ENCODE assay signal across 9 cellular contexts in genomic region chr15:96334705-96335428, GRCh38. TPM values are rescaled to one million over a fixed set of nuclear protein-coding genes. Genes with fewer than 3 reads are reported as not detected.
DNase-seq lines count a peak whose midpoint lies in the region; ATAC-seq and TF ChIP-seq lines count a peak whose summit lies in the region.
"Had no signal": no experiment of that assay in that cellular context is flagged by ENCODE, and none has a peak within 500 bp of the region (broad histone marks: within the 10 kb centered on the region; RNA-seq: fewer than 3 reads in every experiment).

No MANE protein-coding gene starts in this region.

- peaks cover 64% of the 10 kb centered on the region for H3K36me3 ChIP-seq in MG63

- peaks cover 4% of the 10 kb centered on the region for H3K4me1 Mint-ChIP-seq in osteocyte (ENCODE audit: unreplicated experiment)
- peaks cover 11 to 26% (median 17%) of the 10 kb centered on the region in 4 donors for H3K4me1 Mint-ChIP-seq in naive thymus-derived CD8-positive, alpha-beta T cell

- DNase-seq in AG04449 (ENCODE audit: low read depth, low spot score): no peak
- DNase-seq in MG63: no peak
- no peak for DNase-seq in epithelial cell of proximal tubule (ENCODE audit: low read depth)
- no peak for DNase-seq in osteocyte (ENCODE audit: extremely low spot score, unreplicated experiment)
- no peak for DNase-seq in naive thymus-derived CD8-positive, alpha-beta T cell
- DNase-seq in NCI-H748 treated with DMSO at 0.1 percent for 48 hours (lab: John Stamatoyannopoulos, UW): no peak
- DNase-seq in NCI-H2081 treated with DMSO at 0.1 percent for 48 hours (lab: John Stamatoyannopoulos, UW): no peak

- no peaks in the 10 kb centered on the region for H3K27me3 ChIP-seq in MG63

- H3K27ac Mint-ChIP-seq in osteocyte (ENCODE audit: unreplicated experiment): peak overlapping the region; percentile 96
- no peak overlapping the region for H3K27ac Mint-ChIP-seq in naive thymus-derived CD8-positive, alpha-beta T cell
- H3K27ac Mint-ChIP-seq: memory B cell had no signal

- no peaks in the 10 kb centered on the region for H3K9me3 ChIP-seq in MG63

- TF ChIP-seq CTCF in AG04449 (IDR thresholded peaks at IDR 0.05; ENCODE audit: insufficient read depth, low read length, missing control alignments) (no peak), epithelial cell of proximal tubule (conservative IDR thresholded peaks at IDR 0.05; ENCODE audit: low read depth, low read length) (no peak), osteocyte (IDR thresholded peaks at IDR 0.05) (no peak)

- H3K4me3 Mint-ChIP-seq in osteocyte (ENCODE audit: unreplicated experiment): peak overlapping the region; percentile 99
- peak overlapping the region in 4 of 10 donors; percentile 2 to 18 (median 10) for H3K4me3 Mint-ChIP-seq in naive thymus-derived CD8-positive, alpha-beta T cell
- H3K4me3 Mint-ChIP-seq: memory B cell had no signal

- H3K27me3 Mint-ChIP-seq in osteocyte (ENCODE audit: unreplicated experiment): no peaks in the 10 kb centered on the region
- H3K27me3 Mint-ChIP-seq in naive thymus-derived CD8-positive, alpha-beta T cell: peaks cover 37 to 85% (median 67%) of the 10 kb centered on the region in 5 donors

- POLR2A ChIA-PET in AG04449 (lab: Yijun Ruan, JAX): interaction anchor here (1.1 to 1.3 kb wide), 3 partner anchors 9 to 1068 kb away, joined by 3 read pairs; no protein-coding TSS in a partner anchor
- POLR2A ChIA-PET in naive thymus-derived CD8-positive, alpha-beta T cell (lab: Charles Lee): no interaction called here

- H3K36me3 Mint-ChIP-seq in osteocyte (ENCODE audit: unreplicated experiment): peaks cover 81% of the 10 kb centered on the region
- peaks cover 7 to 25% (median 11%) of the 10 kb centered on the region in 3 donors for H3K36me3 Mint-ChIP-seq in naive thymus-derived CD8-positive, alpha-beta T cell

- CTCF ChIA-PET in AG04449 (lab: Yijun Ruan, JAX): interaction anchor here (1.0 to 4.5 kb wide), 6 partner anchors 8 to 1030 kb away, joined by 3 to 45 read pairs (median 14); no protein-coding TSS in a partner anchor

- H3K9me3 Mint-ChIP-seq in osteocyte (ENCODE audit: unreplicated experiment): no peaks in the 10 kb centered on the region
- H3K9me3 Mint-ChIP-seq in naive thymus-derived CD8-positive, alpha-beta T cell: peaks cover under 1 to 40% (median 16%) of the 10 kb centered on the region in 9 donors

- ATAC-seq in naive thymus-derived CD8-positive, alpha-beta T cell: no peak
- ATAC-seq in HG03571 (IDR thresholded peaks at IDR 0.05; ENCODE audit: unreplicated experiment): no peak

- H3K4me3 ChIP-seq in AG04449 (ENCODE audit: low read depth, low read length) (peak overlapping the region; percentile 96), MG63 (peak overlapping the region; percentile 83), epithelial cell of proximal tubule (ENCODE audit: low read depth, low read length) (peak overlapping the region; percentile 83)

RNA-seq across cellular contexts. Expression of gene NR2F2, which starts 4.4 kb away (rescaled TPM):
- total RNA-seq in MG63 (2014; rRNA removed; shearing (Covaris generic); ENCODE audit: low replicate concordance): 1.3 and 1.9 TPM in 2 replicates
- total RNA-seq in epithelial cell of proximal tubule (17.6 and 17.7 TPM in 2 replicates), osteocyte (286 and 292 TPM in 2 replicates)
- total RNA-seq in naive thymus-derived CD8-positive, alpha-beta T cell: not detected
- polyA plus RNA-seq in naive thymus-derived CD8-positive, alpha-beta T cell: not detected

Comparison
In these comparisons a context has a peak if more than half of its experiments do, and no peak if none do; other contexts are left out.
1. RNA of gene NR2F2, which starts 4.4 kb away (total RNA-seq): 286 to 292 TPM in osteocyte; 17.6 to 17.7 TPM in epithelial cell of proximal tubule, 1.3 to 1.9 TPM in MG63 and not detected in naive thymus-derived CD8-positive, alpha-beta T cell; every median in the first group is over 10 times any median in the second.
2. Peak in every context shown above with its lines, with median percentiles within 50 percentile points of each other: H3K4me3 ChIP-seq.